17 cellular contexts compared by ENCODE assay signal in genomic region chr3:13167064-13167743, GRCh38.
"Had no signal": no experiment of that assay in that cellular context is flagged by ENCODE, and none has a peak within 500 bp of the region (broad histone marks: within the 10 kb centered on the region; RNA-seq: fewer than 3 reads in every experiment).

No MANE protein-coding gene starts in this region.

- H3K4me1 ChIP-seq: foreskin keratinocyte, left ventricle myocardium inferior, lower lobe of right lung, neural progenitor cell, parathyroid adenoma, testis, transverse colon had no signal

- H3K4me3 ChIP-seq: left ventricle myocardium inferior, lower lobe of right lung, neural progenitor cell, testis, transverse colon had no signal

- H3K9ac ChIP-seq: neural progenitor cell, parathyroid adenoma had no signal

- H3K9me3 ChIP-seq: left ventricle myocardium inferior, lower lobe of right lung, testis, transverse colon had no signal

- H3K4me3 Mint-ChIP-seq: immature natural killer cell; memory B cell; natural killer cell treated with Interleukin-12 subunit alpha and Interleukin-12 subunit beta and Interleukin-15 and Interleukin-18, amount 100 ng/mL, for 72 hours; neural progenitor cell had no signal

- H3K36me3 ChIP-seq: left ventricle myocardium inferior, lower lobe of right lung, neural progenitor cell, transverse colon had no signal

- ATAC-seq: foreskin keratinocyte; left cardiac atrium; lower lobe of right lung; natural killer cell treated with Interleukin-12 subunit alpha and Interleukin-12 subunit beta and Interleukin-15 and Interleukin-18, amount 100 ng/mL, for 72 hours had no signal

- H3K4me1 Mint-ChIP-seq: immature natural killer cell, memory B cell had no signal

- H3K27ac Mint-ChIP-seq: immature natural killer cell; memory B cell; natural killer cell treated with Interleukin-12 subunit alpha and Interleukin-12 subunit beta and Interleukin-15 and Interleukin-18, amount 100 ng/mL, for 72 hours; neural progenitor cell had no signal

- H3K27ac ChIP-seq: foreskin keratinocyte, left ventricle myocardium inferior, lower lobe of right lung, neural progenitor cell, parathyroid adenoma, testis, transverse colon had no signal

- H3K9me3 Mint-ChIP-seq: immature natural killer cell; memory B cell; natural killer cell treated with Interleukin-12 subunit alpha and Interleukin-12 subunit beta and Interleukin-15 and Interleukin-18, amount 100 ng/mL, for 72 hours had no signal

- H3K36me3 Mint-ChIP-seq: immature natural killer cell; natural killer cell treated with Interleukin-12 subunit alpha and Interleukin-12 subunit beta and Interleukin-15 and Interleukin-18, amount 100 ng/mL, for 72 hours; neural progenitor cell had no signal

- DNase-seq: erythroblast; foreskin keratinocyte; immature natural killer cell; left cardiac atrium; left ventricle myocardium inferior; lower lobe of right lung; midbrain; occipital lobe; small intestine; stimulated activated CD4-positive, alpha-beta T cell treated with anti-CD3 and anti-CD28 coated beads, Interleukin-2, amount 100 ng/mL, for 48 hours; stimulated activated naive CD4-positive, alpha-beta T cell treated with Interleukin-2 at 50 U/mL for 16 hours; testis; transverse colon had no signal

- H3K27me3 ChIP-seq: neural progenitor cell, testis, transverse colon had no signal
